6 cellular contexts compared by ENCODE assay signal in genomic region chr1:7360526-7360925, GRCh38.
"Had no signal": no experiment of that assay in that cellular context is flagged by ENCODE, and none has a peak within 500 bp of the region (broad histone marks: within the 10 kb centered on the region; RNA-seq: fewer than 3 reads in every experiment).

No MANE protein-coding gene starts in this region.

- H2AFZ ChIP-seq: GM23248 had no signal

- H3K27ac Mint-ChIP-seq: H9 had no signal

- H3K9ac ChIP-seq: GM23248 had no signal

- H3K27ac ChIP-seq: GM23248 had no signal

- H3K4me3 ChIP-seq: GM23248, K562 had no signal

- H3K9me3 Mint-ChIP-seq: H9 had no signal

- H3K4me1 Mint-ChIP-seq: H9 had no signal

- DNase-seq: GM23248, GOT3, H9, HCEC 1CT, IMR-90 had no signal

- H3K4me3 Mint-ChIP-seq: H9 had no signal
